In genomic region chr16:83953796-83954576, GRCh38 we compare ENCODE assay signal across 7 cellular contexts. TPM values are rescaled to one million over a fixed set of nuclear protein-coding genes. Genes with fewer than 3 reads are reported as not detected.
DNase-seq lines count a peak whose midpoint lies in the region; ATAC-seq and TF ChIP-seq lines count a peak whose summit lies in the region.

No MANE protein-coding gene starts in this region.

- H2AFZ ChIP-seq in neuronal stem cell (ENCODE audit: low read length): peak overlapping the region; percentile 72

- no peak overlapping the region for H4K8ac ChIP-seq in neuronal stem cell (ENCODE audit: low read depth, low read length)

- TF ChIP-seq CTCF in CD8-positive, alpha-beta T cell (IDR thresholded peaks at IDR 0.05): no peak

- H3K14ac ChIP-seq in neuronal stem cell (ENCODE audit: low read length): no peak overlapping the region

- H2BK5ac ChIP-seq in neuronal stem cell (ENCODE audit: low read length): no peak overlapping the region

- peaks cover 19% of the 10 kb centered on the region for H3K27me3 Mint-ChIP-seq in CD8-positive, alpha-beta T cell (ENCODE audit: low read depth)

- no peak overlapping the region for H3K4ac ChIP-seq in neuronal stem cell (ENCODE audit: low read length)

- H3K9me3 Mint-ChIP-seq in CD8-positive, alpha-beta T cell: no peaks in the 10 kb centered on the region

- intact Hi-C loops in CD8-positive, alpha-beta T cell (cut with DNase I, micrococcal nuclease): loop anchor here in 1 of 2 experiments (10.0 kb wide), 1 partner anchor 111 kb away; no protein-coding TSS in a partner anchor

- DNase-seq in EL: peak; percentile 36
- DNase-seq in SK-MEL-5 (ENCODE audit: low read depth, low spot score): peak; percentile 54
- DNase-seq in erythroblast (lab: John Stamatoyannopoulos, UW): peak; percentile 54 to 73
- DNase-seq in neuronal stem cell (ENCODE audit: low spot score): no peak
- no peak for DNase-seq in CD8-positive, alpha-beta T cell

- no peak overlapping the region for H3K27ac Mint-ChIP-seq in CD8-positive, alpha-beta T cell

- no peak overlapping the region for H3K4me3 ChIP-seq in neuronal stem cell (ENCODE audit: low read length in 2 of 2)
- H3K4me3 ChIP-seq in CD8-positive, alpha-beta T cell (ENCODE audit: low read depth, low read length): no peak overlapping the region

- peak overlapping the region; percentile 42 for H3K18ac ChIP-seq in neuronal stem cell (ENCODE audit: low read length)

- no peak overlapping the region for H2AK5ac ChIP-seq in neuronal stem cell (ENCODE audit: low read depth, low read length)

- no peaks in the 10 kb centered on the region for H3K36me3 ChIP-seq in neuronal stem cell (replicated peaks in 1 of 2; ENCODE audit: control insufficient read depth in 2 of 2, insufficient read depth in 2 of 2, low read length in 2 of 2)
- no peaks in the 10 kb centered on the region for H3K36me3 ChIP-seq in CD8-positive, alpha-beta T cell (ENCODE audit: insufficient read depth, low read length)

- peak overlapping the region; percentile 85 for H3K23ac ChIP-seq in neuronal stem cell (ENCODE audit: low read depth, low read length, poor library complexity)

- H2BK12ac ChIP-seq in neuronal stem cell (ENCODE audit: low read length): no peak overlapping the region

- no peak for TF ChIP-seq POLR2A in erythroblast (IDR thresholded peaks at IDR 0.05; ENCODE audit: low read length)

- H3K4me1 Mint-ChIP-seq in CD8-positive, alpha-beta T cell (ENCODE audit: low read depth): peaks cover 2% of the 10 kb centered on the region

- H3K4me2 ChIP-seq in neuronal stem cell (ENCODE audit: insufficient read depth, low read length, poor library complexity, severe bottlenecking): peak overlapping the region; percentile 56

- H3K9me3 ChIP-seq in neuronal stem cell (replicated peaks in 1 of 2; ENCODE audit: control insufficient read depth in 2 of 2, insufficient read depth in 1 of 2, low read depth in 1 of 2, low read length in 2 of 2): no peaks in the 10 kb centered on the region
- no peaks in the 10 kb centered on the region for H3K9me3 ChIP-seq in CD8-positive, alpha-beta T cell (ENCODE audit: low read length)

- in situ Hi-C loops in SK-MEL-5 (cut with HindIII; ENCODE audit: low pct_unique_long_range_greater_than_20kb, low sequenced_read_pairs): no loop called here

- no peak overlapping the region for H2BK120ac ChIP-seq in neuronal stem cell (ENCODE audit: low read depth, low read length)

- no peak overlapping the region for H4K91ac ChIP-seq in neuronal stem cell (ENCODE audit: low read depth, low read length, poor library complexity)

- no peak overlapping the region for H2BK15ac ChIP-seq in neuronal stem cell (ENCODE audit: low read length)

- H3K4me1 ChIP-seq in neuronal stem cell (ENCODE audit: control insufficient read depth in 2 of 2, insufficient read depth in 1 of 2, low read depth in 1 of 2, low read length in 2 of 2): peaks cover 11 to 22% of the 10 kb centered on the region in 2 donors
- H3K4me1 ChIP-seq in CD8-positive, alpha-beta T cell (ENCODE audit: insufficient read depth, low read length): no peaks in the 10 kb centered on the region

- ATAC-seq in HG02938 (IDR thresholded peaks at IDR 0.05; ENCODE audit: unreplicated experiment) (peak; percentile 44), GM21390 (IDR thresholded peaks at IDR 0.05; ENCODE audit: unreplicated experiment) (no peak)
- no peak for ATAC-seq in CD8-positive, alpha-beta T cell

- CTCF ChIA-PET in CD8-positive, alpha-beta T cell (lab: Charles Lee): interaction anchor here (1.0 to 1.6 kb wide), 3 partner anchors 10 to 222 kb away, joined by 3 to 6 read pairs (median 3); no protein-coding TSS in a partner anchor

- no peak overlapping the region for H3K4me3 Mint-ChIP-seq in CD8-positive, alpha-beta T cell

- no peak overlapping the region for H3K9ac ChIP-seq in neuronal stem cell (ENCODE audit: low read depth, low read length, poor library complexity)

- no peaks in the 10 kb centered on the region for H3K36me3 Mint-ChIP-seq in CD8-positive, alpha-beta T cell

- H3K27ac ChIP-seq in neuronal stem cell (replicated peaks; ENCODE audit: low read length): no peak overlapping the region
- no peak overlapping the region for H3K27ac ChIP-seq in CD8-positive, alpha-beta T cell (ENCODE audit: low read depth, low read length)

- no CpG with 5 or more reads among the region's 19 CpGs for WGBS in neuronal stem cell (ENCODE audit: extremely low coverage in 2 of 2, insufficient read length in 2 of 2, insufficient replicate concordance in 1 of 2), 2 donors

- POLR2A ChIA-PET in CD8-positive, alpha-beta T cell (lab: Charles Lee): no interaction called here

- H3K27me3 ChIP-seq in neuronal stem cell (ENCODE audit: control insufficient read depth in 3 of 3, insufficient read depth in 3 of 3, low read depth in 1 of 3, low read length in 3 of 3): peaks cover 0 to 5% (median 0%) of the 10 kb centered on the region in 3 experiments
- peaks cover 28% of the 10 kb centered on the region for H3K27me3 ChIP-seq in CD8-positive, alpha-beta T cell (ENCODE audit: insufficient read depth, low read length)

- no peaks in the 10 kb centered on the region for H3K79me1 ChIP-seq in neuronal stem cell (ENCODE audit: low read depth, low read length)

RNA-seq across cellular contexts. Expression of gene OSGIN1, which starts 0.9 kb away (rescaled TPM):
- total RNA-seq in SK-MEL-5 (2014; rRNA removed; shearing (Covaris generic)): 88.5 and 90.9 TPM in 2 replicates
- 134 and 146 TPM in 2 replicates for polyA plus RNA-seq in SK-MEL-5 (2015; cell fraction: cytosol; rRNA removed)
- polyA plus RNA-seq in SK-MEL-5 (2015; cell fraction: nucleus; rRNA removed): 147 and 184 TPM in 2 replicates
- polyA plus RNA-seq in neuronal stem cell (2013, experiment 1 of 2): 0.20 TPM
- polyA plus RNA-seq in neuronal stem cell (2013, experiment 2 of 2): 0.25 TPM
- total RNA-seq in CD8-positive, alpha-beta T cell: 1 to 10 TPM in 1 of 2 experiments, under 1 TPM in 1; 0.84 to 1.0 TPM

RNA-seq across cellular contexts. Expression of gene NECAB2, which starts 14.1 kb away (rescaled TPM):
- 0.43 TPM in 1 of 2 replicates, not detected in the other for total RNA-seq in SK-MEL-5 (2014; rRNA removed; shearing (Covaris generic))
- 0.33 and 0.94 TPM in 2 replicates for polyA plus RNA-seq in SK-MEL-5 (2015; cell fraction: cytosol; rRNA removed)
- 5.6 and 20.0 TPM in 2 replicates for polyA plus RNA-seq in SK-MEL-5 (2015; cell fraction: nucleus; rRNA removed)
- 23.1 TPM for polyA plus RNA-seq in neuronal stem cell (2013, experiment 1 of 2)
- 20.8 TPM for polyA plus RNA-seq in neuronal stem cell (2013, experiment 2 of 2)
- not detected for total RNA-seq in CD8-positive, alpha-beta T cell

RNA-seq across cellular contexts. Expression of gene MLYCD, which starts 55.1 kb away (rescaled TPM):
- total RNA-seq in SK-MEL-5 (2014; rRNA removed; shearing (Covaris generic)): 3.4 and 3.9 TPM in 2 replicates
- polyA plus RNA-seq in SK-MEL-5 (2015; cell fraction: cytosol; rRNA removed): 2.3 and 2.4 TPM in 2 replicates
- polyA plus RNA-seq in SK-MEL-5 (2015; cell fraction: nucleus; rRNA removed): 3.9 and 4.6 TPM in 2 replicates
- polyA plus RNA-seq in neuronal stem cell (2013, experiment 1 of 2): 1.1 TPM
- polyA plus RNA-seq in neuronal stem cell (2013, experiment 2 of 2): 1.2 TPM
- 1 to 10 TPM; 2.9 to 4.0 TPM for total RNA-seq in CD8-positive, alpha-beta T cell

Comparison
In these comparisons a context has a peak if more than half of its experiments do, and no peak if none do; other contexts are left out.
1. DNase-seq: peak in EL (single experiment), SK-MEL-5 (single experiment) and erythroblast (2 of 2); none in neuronal stem cell (single experiment) and CD8-positive, alpha-beta T cell (0 of 7).
2. RNA of gene OSGIN1, which starts 0.9 kb away (total RNA-seq): 88.5 to 90.9 TPM in SK-MEL-5; 0.84 to 1.0 TPM in CD8-positive, alpha-beta T cell; every median in the first group is over 10 times any median in the second.